Comparison of ENCODE assay signal across 9 cellular contexts in the genomic region with DNA sequence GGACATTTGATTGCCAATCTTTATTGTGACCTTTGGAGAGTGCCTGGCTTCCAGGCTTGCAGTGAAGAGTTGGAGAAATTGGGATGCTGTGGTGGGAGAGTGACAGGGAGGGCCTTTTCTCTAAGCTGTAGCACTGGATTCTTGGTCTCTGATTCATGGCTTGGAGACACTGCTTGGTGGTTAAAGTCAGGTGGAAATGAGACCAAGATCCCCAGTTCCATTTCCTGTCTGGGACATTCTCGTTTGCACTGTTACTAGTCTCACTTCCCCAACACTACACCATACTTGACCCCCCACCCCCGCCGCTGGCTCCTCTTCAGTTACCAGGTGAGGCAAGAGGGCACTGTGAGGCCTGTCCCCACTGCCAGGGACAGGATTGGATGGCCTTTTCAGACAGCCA. TPM values are rescaled to one million over a fixed set of nuclear protein-coding genes. Genes with fewer than 3 reads are reported as not detected.
DNase-seq lines count a peak whose midpoint lies in the region; ATAC-seq and TF ChIP-seq lines count a peak whose summit lies in the region.
"Had no signal": no experiment of that assay in that cellular context is flagged by ENCODE, and none has a peak within 500 bp of the region (broad histone marks: within the 10 kb centered on the region; RNA-seq: fewer than 3 reads in every experiment).

No MANE protein-coding gene starts in this region.

- peaks cover 89% of the 10 kb centered on the region for H3K79me2 ChIP-seq in DND-41 (ENCODE audit: insufficient read depth, low read length)

- peaks cover 38% of the 10 kb centered on the region for H3K4me1 ChIP-seq in DND-41 (ENCODE audit: insufficient read depth, low read length)

- H3K9ac ChIP-seq in DND-41 (ENCODE audit: low read depth, low read length): peak overlapping the region; percentile 10; the same call in 1 of the 2 replicates

- CTCF ChIA-PET in activated CD8-positive, alpha-beta T cell treated with anti-CD3 and anti-CD28 coated beads for 36 hours (lab: Charles Lee): interaction anchor here (1.0 to 2.9 kb wide), 3 partner anchors 13 to 28 kb away, joined by 3 to 12 read pairs (median 4); partner anchors contain the start of gene RPS16

- no peak overlapping the region for H2AFZ ChIP-seq in DND-41 (ENCODE audit: low read depth, low read length)

- H3K9me3 ChIP-seq in DND-41 (ENCODE audit: insufficient read depth, low read length, severe bottlenecking): no peaks in the 10 kb centered on the region
- H3K9me3 ChIP-seq: left lung had no signal

- peak overlapping the region; percentile 100 for H3K4me3 Mint-ChIP-seq in activated CD8-positive, alpha-beta T cell treated with anti-CD3 and anti-CD28 coated beads for 36 hours

- H3K27me3 ChIP-seq in DND-41 (ENCODE audit: insufficient read depth, low read length, poor library complexity): no peaks in the 10 kb centered on the region
- H3K27me3 ChIP-seq: left lung had no signal

- POLR2A ChIA-PET in activated CD8-positive, alpha-beta T cell treated with anti-CD3 and anti-CD28 coated beads for 36 hours (lab: Charles Lee): interaction anchor here (0.9 to 6.1 kb wide), 8 partner anchors 9 to 91 kb away, joined by 3 to 137 read pairs (median 6); partner anchors contain the start of genes EID2, MED29, PAF1 and RPS16

- peak overlapping the region; percentile 67 for H3K4me2 ChIP-seq in DND-41 (ENCODE audit: insufficient read depth, low read length)

- peaks cover 75% of the 10 kb centered on the region for H3K36me3 Mint-ChIP-seq in activated CD8-positive, alpha-beta T cell treated with anti-CD3 and anti-CD28 coated beads for 36 hours (ENCODE audit: low read depth)

- no peaks in the 10 kb centered on the region for H3K27me3 Mint-ChIP-seq in activated CD8-positive, alpha-beta T cell treated with anti-CD3 and anti-CD28 coated beads for 36 hours

- peaks cover 61% of the 10 kb centered on the region for H3K4me1 Mint-ChIP-seq in activated CD8-positive, alpha-beta T cell treated with anti-CD3 and anti-CD28 coated beads for 36 hours (ENCODE audit: low read depth)

- TF ChIP-seq CTCF in DND-41 (IDR thresholded peaks at IDR 0.05; ENCODE audit: borderline replicate concordance, extremely low read depth, low read length, poor library complexity, severe bottlenecking): no peak
- no peak for TF ChIP-seq CTCF in activated CD8-positive, alpha-beta T cell treated with anti-CD3 and anti-CD28 coated beads for 36 hours (IDR thresholded peaks at IDR 0.05)

- H3K9me3 Mint-ChIP-seq in activated CD8-positive, alpha-beta T cell treated with anti-CD3 and anti-CD28 coated beads for 36 hours: peaks cover 2% of the 10 kb centered on the region

- peak overlapping the region; percentile 99 for H3K27ac Mint-ChIP-seq in activated CD8-positive, alpha-beta T cell treated with anti-CD3 and anti-CD28 coated beads for 36 hours

- intact Hi-C loops in activated CD8-positive, alpha-beta T cell treated with anti-CD3 and anti-CD28 coated beads for 36 hours (cut with micrococcal nuclease): loop anchor here (5.0 kb wide), 1 partner anchor 74 kb away; no protein-coding TSS in a partner anchor

- peaks cover 40% of the 10 kb centered on the region for H4K20me1 ChIP-seq in DND-41 (ENCODE audit: insufficient read depth, low read length)

- H3K4me3 ChIP-seq in DND-41 (ENCODE audit: low read depth in 1 of 2, low read length in 2 of 2): no peak overlapping the region; a peak in 1 of 4 replicates
- H3K4me3 ChIP-seq: left lung had no signal

- H3K36me3 ChIP-seq in DND-41 (ENCODE audit: insufficient read depth, low read length): peaks cover 43% of the 10 kb centered on the region

- 0 out of 2 replicates have a peak overlapping the region, but pooled peaks have one; percentile 16 for H3K27ac ChIP-seq in DND-41 (ENCODE audit: low read length)
- H3K27ac ChIP-seq: left lung had no signal

- ATAC-seq in DND-41 (ENCODE audit: insufficient read depth, low read depth) (no peak), HG03175 (IDR thresholded peaks at IDR 0.05; ENCODE audit: unreplicated experiment) (peak; percentile 39), GM19397 (IDR thresholded peaks at IDR 0.05; ENCODE audit: unreplicated experiment) (no peak), HG03342 (IDR thresholded peaks at IDR 0.05; ENCODE audit: unreplicated experiment) (no peak)
- ATAC-seq in activated CD8-positive, alpha-beta T cell treated with anti-CD3 and anti-CD28 coated beads for 36 hours: no peak
- ATAC-seq: left lung had no signal

- DNase-seq in DND-41 (no peak), myocyte (ENCODE audit: low read depth) (peak; percentile 73), GOT3 (lab: John Stamatoyannopoulos, UW) (no peak), cortex of kidney (lab: John Stamatoyannopoulos, UW) (no peak)
- peak; percentile 76 for DNase-seq in activated CD8-positive, alpha-beta T cell treated with anti-CD3 and anti-CD28 coated beads for 36 hours
- DNase-seq: left lung had no signal

RNA-seq across cellular contexts. Expression of gene SUPT5H, which starts 2.9 kb away (rescaled TPM):
- 100 to 1,000 TPM; 127 to 141 TPM for total RNA-seq in activated CD8-positive, alpha-beta T cell treated with anti-CD3 and anti-CD28 coated beads for 36 hours
- total RNA-seq in myocyte: 107 and 124 TPM in 2 replicates
- 148 TPM for polyA plus RNA-seq in myocyte (2012)

RNA-seq across cellular contexts. Expression of gene RPS16, which starts 12.5 kb away (rescaled TPM):
- 1,000 to 10,000 TPM; 3,249 to 3,324 TPM for total RNA-seq in activated CD8-positive, alpha-beta T cell treated with anti-CD3 and anti-CD28 coated beads for 36 hours
- total RNA-seq in myocyte: 129 and 130 TPM in 2 replicates
- 2,078 TPM for polyA plus RNA-seq in myocyte (2012)

RNA-seq across cellular contexts. Expression of gene TIMM50, which starts 32.4 kb away (rescaled TPM):
- total RNA-seq in activated CD8-positive, alpha-beta T cell treated with anti-CD3 and anti-CD28 coated beads for 36 hours: 100 to 1,000 TPM; 108 to 114 TPM
- 65.1 and 71.1 TPM in 2 replicates for total RNA-seq in myocyte
- polyA plus RNA-seq in myocyte (2012): 85.3 TPM

RNA-seq across cellular contexts. Expression of gene PLEKHG2, which starts 35.8 kb away (rescaled TPM):
- total RNA-seq in activated CD8-positive, alpha-beta T cell treated with anti-CD3 and anti-CD28 coated beads for 36 hours: 10 to 100 TPM; 35.9 to 42.8 TPM
- 14.3 and 20.6 TPM in 2 replicates for total RNA-seq in myocyte
- polyA plus RNA-seq in myocyte (2012): 44.0 TPM

RNA-seq across cellular contexts. Expression of gene ZFP36, which starts 41.6 kb away (rescaled TPM):
- total RNA-seq in activated CD8-positive, alpha-beta T cell treated with anti-CD3 and anti-CD28 coated beads for 36 hours: 10 to 100 TPM; 74.6 to 80.3 TPM
- 6.8 and 7.3 TPM in 2 replicates for total RNA-seq in myocyte
- 13.3 TPM for polyA plus RNA-seq in myocyte (2012)

Comparison
In these comparisons a context has a peak if more than half of its experiments do, and no peak if none do; other contexts are left out.
1. DNase-seq: peak in activated CD8-positive, alpha-beta T cell treated with anti-CD3 and anti-CD28 coated beads for 36 hours (single experiment) and myocyte (single experiment); none in DND-41 (single experiment), GOT3 (single experiment) and cortex of kidney (single experiment).
2. RNA of gene RPS16, which starts 12.5 kb away (total RNA-seq): 3,249 to 3,324 TPM in activated CD8-positive, alpha-beta T cell treated with anti-CD3 and anti-CD28 coated beads for 36 hours; 129 to 130 TPM in myocyte; every median in the first group is over 10 times any median in the second.